Comparison of ENCODE assay signal across 1 cellular context in the genomic region with DNA sequence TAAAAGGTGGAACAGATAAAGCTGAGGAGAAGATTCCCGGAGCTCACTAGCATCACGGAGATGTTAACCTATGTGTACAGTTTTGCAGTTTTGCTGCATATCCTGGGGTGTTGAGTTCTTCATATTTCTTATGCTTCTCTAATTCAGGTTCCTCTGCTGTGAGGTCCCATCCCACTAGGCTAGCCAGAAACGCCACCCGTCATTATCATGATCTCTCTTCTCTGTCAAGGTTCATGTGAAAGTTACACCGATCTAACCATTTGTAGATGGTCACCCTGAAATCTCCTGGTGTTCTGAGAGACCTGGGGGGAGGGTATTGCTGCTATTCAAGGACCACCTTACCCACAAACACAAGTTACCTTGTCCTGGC.
TF ChIP-seq lines count a peak whose summit lies in the region.

No MANE protein-coding gene starts in this region.

TF ChIP-seq in IMR-90, 13 proteins besides CTCF, POLR2A, EP300 and RAD21 (continued from another document):
- TF ChIP-seq SMC3 (IDR thresholded peaks at IDR 0.05; ENCODE audit: low read depth, low read length), result no peak
- TF ChIP-seq RCOR1 (IDR thresholded peaks at IDR 0.05; ENCODE audit: insufficient replicate concordance, low read length), result no peak
- TF ChIP-seq FOS (IDR thresholded peaks at IDR 0.05; ENCODE audit: low read depth, low read length), result no peak
- TF ChIP-seq MAFK (IDR thresholded peaks at IDR 0.05; ENCODE audit: low read depth, low read length), result no peak
- TF ChIP-seq RFX5 (IDR thresholded peaks at IDR 0.05; ENCODE audit: low read depth, low read length), result no peak
- no peak for TF ChIP-seq CEBPB (IDR thresholded peaks at IDR 0.05; ENCODE audit: low read depth, low read length)
- no peak for TF ChIP-seq MXI1 (IDR thresholded peaks at IDR 0.05; ENCODE audit: borderline replicate concordance, low read depth, low read length)
- TF ChIP-seq, protein P1, sequence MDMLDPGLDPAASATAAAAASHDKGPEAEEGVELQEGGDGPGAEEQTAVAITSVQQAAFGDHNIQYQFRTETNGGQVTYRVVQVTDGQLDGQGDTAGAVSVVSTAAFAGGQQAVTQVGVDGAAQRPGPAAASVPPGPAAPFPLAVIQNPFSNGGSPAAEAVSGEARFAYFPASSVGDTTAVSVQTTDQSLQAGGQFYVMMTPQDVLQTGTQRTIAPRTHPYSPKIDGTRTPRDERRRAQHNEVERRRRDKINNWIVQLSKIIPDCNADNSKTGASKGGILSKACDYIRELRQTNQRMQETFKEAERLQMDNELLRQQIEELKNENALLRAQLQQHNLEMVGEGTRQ (IDR thresholded peaks at IDR 0.05; ENCODE audit: low read depth, low read length), result no peak
- TF ChIP-seq NFE2L2 (IDR thresholded peaks at IDR 0.05; ENCODE audit: low read depth, low read length), result no peak
- TF ChIP-seq BHLHE40 (IDR thresholded peaks at IDR 0.05; ENCODE audit: low read depth, low read length), result no peak
- TF ChIP-seq MAZ (IDR thresholded peaks at IDR 0.05; ENCODE audit: borderline replicate concordance, low read depth, low read length), result no peak
TF ChIP-seq in IMR-90: peak in this region for 0.
